Comparison of ENCODE assay signal across 18 cellular contexts in the genomic region with DNA sequence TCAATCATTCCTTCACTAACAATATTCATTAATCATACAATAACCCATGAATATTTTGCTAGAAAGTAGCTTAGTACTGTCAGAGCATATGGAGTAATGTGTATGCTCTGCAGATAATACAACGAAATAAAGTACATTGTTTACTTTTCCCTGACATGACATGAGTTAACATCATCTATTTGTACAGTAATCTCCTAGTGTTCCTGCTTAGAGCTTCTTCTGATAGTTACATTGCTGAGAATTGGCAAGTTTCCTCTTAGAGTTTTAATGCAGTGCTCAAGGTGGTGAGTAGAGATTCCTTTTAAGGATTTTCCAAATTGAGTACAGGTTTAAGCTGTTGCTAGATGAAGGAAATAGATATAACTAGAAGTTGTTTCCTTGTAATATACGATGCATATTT.
DNase-seq lines count a peak whose midpoint lies in the region; ATAC-seq and TF ChIP-seq lines count a peak whose summit lies in the region.
"Had no signal": no experiment of that assay in that cellular context is flagged by ENCODE, and none has a peak within 500 bp of the region (broad histone marks: within the 10 kb centered on the region; RNA-seq: fewer than 3 reads in every experiment).

No MANE protein-coding gene starts in this region.

- 0 out of 2 replicates have a peak, but pooled peaks cover 3% of the 10 kb centered on the region for H3K9me2 ChIP-seq in SK-N-SH

- no peak; the same call in 2 of the 3 replicates for ATAC-seq in SK-N-SH treated with all-trans-retinoic acid at 6 μM for 48 hours
- ATAC-seq in HG02678 (IDR thresholded peaks at IDR 0.05; ENCODE audit: unreplicated experiment), result no peak
- ATAC-seq: A549; CD8-positive, alpha-beta T cell; GM12878 had no signal

- H3K9ac ChIP-seq in SK-N-SH, result no peak overlapping the region
- H3K9ac ChIP-seq: BLaER1 treated with 17β-estradiol and CSF1 and Interleukin-3, amounts not matched to agents 10 nM and 100 nM had no signal

- H3K36me3 ChIP-seq in SK-N-SH (replicated peaks in 1 of 2; ENCODE audit: control insufficient read depth in 1 of 2, insufficient read depth in 2 of 2, low read length in 1 of 2), result peaks cover 9 to 22% of the 10 kb centered on the region in 2 experiments
- H3K36me3 ChIP-seq: BLaER1 treated with 17β-estradiol and CSF1 and Interleukin-3, amounts not matched to agents 10 nM and 100 nM had no signal

- H3K4me2 ChIP-seq in SK-N-SH, result no peak overlapping the region
- H3K4me2 ChIP-seq: A549; BLaER1 treated with 17β-estradiol and CSF1 and Interleukin-3, amounts not matched to agents 10 nM and 100 nM had no signal

- no peaks in the 10 kb centered on the region for H3F3A ChIP-seq in SK-N-SH (replicated peaks; ENCODE audit: insufficient read depth)

- TF ChIP-seq RAD21 in SK-N-SH (IDR thresholded peaks at IDR 0.05; ENCODE audit: low read length), result no peak

- no peak for TF ChIP-seq EP300 in SK-N-SH (IDR thresholded peaks at IDR 0.05; ENCODE audit: borderline replicate concordance in 1 of 2, low read depth in 1 of 2, low read length in 1 of 2)

- 66% methylated on average over 2 of the region's 2 CpGs for WGBS in SK-N-SH (ENCODE audit: low lambda C conversion rate)

- H3K27ac ChIP-seq in SK-N-SH (ENCODE audit: low read depth in 2 of 2, low read length in 1 of 2), result no peak overlapping the region
- H3K27ac ChIP-seq: 22Rv1; A549; BLaER1 treated with 17β-estradiol and CSF1 and Interleukin-3, amounts not matched to agents 10 nM and 100 nM; C4-2B had no signal

- no peaks in the 10 kb centered on the region for H4K20me1 ChIP-seq in SK-N-SH (ENCODE audit: insufficient read depth)
- H4K20me1 ChIP-seq: BLaER1 treated with 17β-estradiol and CSF1 and Interleukin-3, amounts not matched to agents 10 nM and 100 nM had no signal

- no peaks in the 10 kb centered on the region for H3K9me3 ChIP-seq in SK-N-SH
- H3K9me3 ChIP-seq: A549; BLaER1 treated with 17β-estradiol and CSF1 and Interleukin-3, amounts not matched to agents 10 nM and 100 nM; Caco-2 had no signal

- no peaks in the 10 kb centered on the region for H3K4me1 ChIP-seq in SK-N-SH (ENCODE audit: control insufficient read depth in 1 of 2, insufficient read depth in 2 of 2, low read depth in 1 of 2, low read length in 1 of 2)
- H3K4me1 ChIP-seq: A549; BLaER1 treated with 17β-estradiol and CSF1 and Interleukin-3, amounts not matched to agents 10 nM and 100 nM; Caco-2 had no signal

- CTCF ChIA-PET in SK-N-SH (lab: Yijun Ruan, JAX), result interaction anchor here (1.1 kb wide), 1 partner anchor 16 kb away, joined by 3 read pairs; no protein-coding TSS in a partner anchor

- H2AFZ ChIP-seq in SK-N-SH (ENCODE audit: low read depth), result no peak overlapping the region

- TF ChIP-seq CTCF in SK-N-SH (IDR thresholded peaks at IDR 0.05) (no peak), LNCaP clone FGC (IDR thresholded peaks at IDR 0.05; ENCODE audit: control insufficient read depth, extremely low read depth, insufficient read depth) (no peak)

- DNase-seq in SK-N-SH (no peak), DMS53 (lab: John Stamatoyannopoulos, UW) (peak; percentile 22), LNCaP clone FGC (ENCODE audit: low read depth) (peak; percentile 71), amniotic epithelial cell (ENCODE audit: low read depth) (peak; percentile 1)
- no peak for DNase-seq in stimulated activated CD4-positive, alpha-beta T cell treated with anti-CD3 and anti-CD28 coated beads, Interleukin-4, amount 100 ng/mL, for 24 hours
- DNase-seq: AML-193; Caco-2; Calu3; CD4-positive, alpha-beta T cell; CD8-positive, alpha-beta T cell; DMS79 treated with DMSO at 0.1 percent for 48 hours had no signal

- no peaks in the 10 kb centered on the region for H3K79me2 ChIP-seq in SK-N-SH (ENCODE audit: insufficient read depth)

- POLR2A ChIA-PET in SK-N-SH (lab: Yijun Ruan, JAX), result no interaction called here

- no peaks in the 10 kb centered on the region for H3K27me3 ChIP-seq in SK-N-SH (ENCODE audit: insufficient read depth)
- H3K27me3 ChIP-seq: BLaER1 treated with 17β-estradiol and CSF1 and Interleukin-3, amounts not matched to agents 10 nM and 100 nM had no signal

- H3K4me3 ChIP-seq in SK-N-SH (ENCODE audit: low read depth in 2 of 2, low read length in 1 of 2), result no peak overlapping the region
- no peak overlapping the region for H3K4me3 ChIP-seq in LNCaP clone FGC (ENCODE audit: low read depth, low read length)
- H3K4me3 ChIP-seq: A549; BLaER1 treated with 17β-estradiol and CSF1 and Interleukin-3, amounts not matched to agents 10 nM and 100 nM; GM12878 had no signal

TF ChIP-seq in SK-N-SH treated with all-trans-retinoic acid at 6 μM for 48 hours, 23 proteins besides CTCF, POLR2A, EP300 and RAD21:
- no peak for TF ChIP-seq TCF4 (CRISPR knock-in tag; IDR thresholded peaks at IDR 0.05; ENCODE audit: borderline replicate concordance)
- peak; percentile 60; the same call in 1 of the 2 replicates for TF ChIP-seq ISL1 (CRISPR knock-in tag; IDR thresholded peaks at IDR 0.05)
TF ChIP-seq in SK-N-SH treated with all-trans-retinoic acid at 6 μM for 48 hours: peak in this region for 1.

TF ChIP-seq in SK-N-SH, 30 proteins besides CTCF, POLR2A, EP300 and RAD21:
- TF ChIP-seq SIN3A (IDR thresholded peaks at IDR 0.05; ENCODE audit: borderline replicate concordance, low read depth, low read length), result no peak
- TF ChIP-seq NFIC (IDR thresholded peaks at IDR 0.05; ENCODE audit: borderline replicate concordance), result no peak
- TF ChIP-seq, protein P1, sequence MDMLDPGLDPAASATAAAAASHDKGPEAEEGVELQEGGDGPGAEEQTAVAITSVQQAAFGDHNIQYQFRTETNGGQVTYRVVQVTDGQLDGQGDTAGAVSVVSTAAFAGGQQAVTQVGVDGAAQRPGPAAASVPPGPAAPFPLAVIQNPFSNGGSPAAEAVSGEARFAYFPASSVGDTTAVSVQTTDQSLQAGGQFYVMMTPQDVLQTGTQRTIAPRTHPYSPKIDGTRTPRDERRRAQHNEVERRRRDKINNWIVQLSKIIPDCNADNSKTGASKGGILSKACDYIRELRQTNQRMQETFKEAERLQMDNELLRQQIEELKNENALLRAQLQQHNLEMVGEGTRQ (IDR thresholded peaks at IDR 0.05; ENCODE audit: borderline replicate concordance, low read depth, low read length), result no peak
- TF ChIP-seq EZH2phosphoT487 (IDR thresholded peaks at IDR 0.05; ENCODE audit: borderline replicate concordance, low read depth), result no peak
- no peak for TF ChIP-seq TEAD4 (IDR thresholded peaks at IDR 0.05; ENCODE audit: borderline replicate concordance, insufficient read depth)
- TF ChIP-seq, protein P2, sequence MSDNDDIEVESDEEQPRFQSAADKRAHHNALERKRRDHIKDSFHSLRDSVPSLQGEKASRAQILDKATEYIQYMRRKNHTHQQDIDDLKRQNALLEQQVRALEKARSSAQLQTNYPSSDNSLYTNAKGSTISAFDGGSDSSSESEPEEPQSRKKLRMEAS (IDR thresholded peaks at IDR 0.05; ENCODE audit: low read depth), result no peak
- TF ChIP-seq FOSL2 (IDR thresholded peaks at IDR 0.05; ENCODE audit: borderline replicate concordance, low read depth), result no peak
- TF ChIP-seq SMC3 (IDR thresholded peaks at IDR 0.05; ENCODE audit: low read depth, low read length), result no peak
- TF ChIP-seq TCF12 (IDR thresholded peaks at IDR 0.05), result no peak
- TF ChIP-seq MXI1 (IDR thresholded peaks at IDR 0.05; ENCODE audit: low read depth, low read length), result no peak
- no peak for TF ChIP-seq GABPA (IDR thresholded peaks at IDR 0.05; ENCODE audit: low read depth)
- no peak for TF ChIP-seq FOXJ3 (CRISPR knock-in tag; IDR thresholded peaks at IDR 0.05)
- TF ChIP-seq JUND (IDR thresholded peaks at IDR 0.05), result no peak
- TF ChIP-seq CHD2 (IDR thresholded peaks at IDR 0.05; ENCODE audit: low read length, partially characterized antibody), result no peak
- TF ChIP-seq RFX5 (IDR thresholded peaks at IDR 0.05; ENCODE audit: low read length), result no peak
- TF ChIP-seq USF1 (IDR thresholded peaks at IDR 0.05; ENCODE audit: borderline replicate concordance, low read depth), result no peak

Comparison
In these comparisons a context has a peak if more than half of its experiments do, and no peak if none do; other contexts are left out.
1. DNase-seq: peak in DMS53 (single experiment), LNCaP clone FGC (single experiment) and amniotic epithelial cell (single experiment); none in SK-N-SH (single experiment) and stimulated activated CD4-positive, alpha-beta T cell treated with anti-CD3 and anti-CD28 coated beads, Interleukin-4, amount 100 ng/mL, for 24 hours (single experiment).